Comparison of ENCODE assay signal across 22 cellular contexts in the genomic region with DNA sequence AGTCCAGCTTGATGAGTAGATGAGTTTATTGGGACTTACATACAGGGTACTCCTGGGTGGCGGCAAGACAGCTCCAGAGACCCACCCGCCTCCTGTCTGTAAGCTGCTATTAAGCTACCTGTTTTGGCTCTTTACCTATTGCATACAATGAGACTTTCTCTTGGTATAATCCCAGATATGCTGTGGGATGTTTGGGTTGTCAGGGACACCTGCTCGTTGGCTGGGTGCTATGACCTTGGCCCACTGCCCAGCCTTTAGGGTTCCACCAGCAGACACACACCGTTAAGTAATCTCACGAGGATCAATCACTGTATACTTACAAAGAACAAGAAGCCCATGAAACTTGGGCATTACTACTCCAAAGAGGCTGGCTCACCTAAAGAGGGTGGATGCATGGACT.
"Had no signal": no experiment of that assay in that cellular context is flagged by ENCODE, and none has a peak within 500 bp of the region (broad histone marks: within the 10 kb centered on the region; RNA-seq: fewer than 3 reads in every experiment).

No MANE protein-coding gene starts in this region.

- DNase-seq: dermis blood vessel endothelial cell; endodermal cell; foreskin melanocyte; kidney; left cardiac atrium; left ventricle myocardium superior; mesenchymal stem cell; midbrain; naive B cell; occipital lobe; psoas muscle; retina; spleen; stimulated activated CD4-positive, alpha-beta T cell treated with anti-CD3 and anti-CD28 coated beads, Interleukin-15, amount 100 ng/mL, for 24 hours; stimulated activated CD4-positive, alpha-beta T cell treated with anti-CD3 and anti-CD28 coated beads, Interleukin-1b, Interleukin-23, amount 100 ng/mL, for 48 hours; stimulated activated CD4-positive, alpha-beta T cell treated with anti-CD3 and anti-CD28 coated beads, Interleukin-4, amount 100 ng/mL, for 24 hours; tibial artery; upper lobe of left lung; uterus had no signal

- H3K36me3 ChIP-seq: spleen, tibial artery, upper lobe of left lung, uterus had no signal

- H3K27me3 ChIP-seq: upper lobe of left lung, uterus had no signal

- H3K4me1 ChIP-seq: psoas muscle, spleen, tibial artery, upper lobe of left lung, uterus had no signal

- ATAC-seq: left cardiac atrium, left ventricle myocardium superior, psoas muscle, sciatic nerve had no signal

- H3K9me3 ChIP-seq: psoas muscle, tibial artery, upper lobe of left lung, uterus had no signal

- H3K27ac ChIP-seq: hepatocyte, psoas muscle, spleen, tibial artery, upper lobe of left lung, uterus had no signal

- H3K4me3 ChIP-seq: hepatocyte, lung, psoas muscle, spleen, tibial artery, upper lobe of left lung, uterus had no signal
